ENCODE assay signal across 21 cellular contexts in the genomic region with DNA sequence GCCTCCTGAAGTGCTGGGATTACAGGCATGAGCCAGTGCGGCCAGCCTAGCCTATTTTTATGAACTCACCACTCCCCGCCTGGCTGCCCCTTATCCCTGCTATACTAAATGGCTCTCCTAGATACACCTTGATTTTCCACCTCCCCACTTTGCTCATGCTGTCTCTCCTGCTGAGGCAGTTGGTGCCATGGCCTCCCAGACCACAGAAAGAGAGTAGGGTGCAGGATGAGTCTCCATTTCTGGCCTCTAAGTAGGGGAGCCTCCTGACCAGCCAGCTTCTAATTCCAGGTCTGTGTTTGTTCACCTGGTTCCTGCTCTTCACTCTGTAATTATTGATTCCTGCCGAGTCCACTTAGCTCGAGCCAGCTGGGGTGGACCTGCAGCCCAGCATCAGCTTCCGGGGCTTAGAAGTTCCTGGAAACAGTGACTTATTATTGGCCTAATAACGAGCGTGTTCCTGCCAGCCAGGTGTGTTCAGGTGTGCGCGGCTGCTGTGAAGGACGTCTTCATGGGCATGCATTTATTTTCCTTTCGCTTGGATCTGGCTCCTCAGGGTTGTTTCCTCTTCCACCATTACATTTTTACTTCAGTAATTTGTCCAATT. TPM values are rescaled to one million over a fixed set of nuclear protein-coding genes. Genes with fewer than 3 reads are reported as not detected.
DNase-seq lines count a peak whose midpoint lies in the region; ATAC-seq lines count a peak whose summit lies in the region.
"Had no signal": no experiment of that assay in that cellular context is flagged by ENCODE, and none has a peak within 500 bp of the region (broad histone marks: within the 10 kb centered on the region; RNA-seq: fewer than 3 reads in every experiment).

No MANE protein-coding gene starts in this region.

- no peaks in the 10 kb centered on the region for H3K9me3 ChIP-seq in thymus (ENCODE audit: control insufficient read depth)
- H3K9me3 ChIP-seq: ascending aorta, Caco-2, heart right ventricle, vagina had no signal

- H3K27me3 ChIP-seq in thymus (ENCODE audit: control insufficient read depth, insufficient read depth) = no peaks in the 10 kb centered on the region
- H3K27me3 ChIP-seq: ascending aorta, heart right ventricle, vagina had no signal

- H3K27me3 Mint-ChIP-seq in immature natural killer cell (ENCODE audit: low read depth in 3 of 3) = peaks cover 0 to 2% (median 0%) of the 10 kb centered on the region in 3 donors
- H3K27me3 Mint-ChIP-seq: activated CD4-positive, alpha-beta memory T cell treated with anti-CD3 and anti-CD28 coated beads, Interleukin-2, amount 10 ng/mL, durations not matched to agents 7 days and 5 days had no signal

- H3K4me1 ChIP-seq in thymus (ENCODE audit: control insufficient read depth, insufficient read depth, low read length) = no peaks in the 10 kb centered on the region
- H3K4me1 ChIP-seq: Caco-2 had no signal

- WGBS in thymus = 90% methylated on average over 11 of the region's 11 CpGs

- peaks cover 0 to 2% (median 0%) of the 10 kb centered on the region in 6 donors for H3K9me3 Mint-ChIP-seq in immature natural killer cell
- H3K9me3 Mint-ChIP-seq: activated CD4-positive, alpha-beta memory T cell treated with anti-CD3 and anti-CD28 coated beads, Interleukin-2, amount 10 ng/mL, durations not matched to agents 7 days and 5 days; GM23338; natural killer cell; stimulated activated effector memory CD8-positive, alpha-beta T cell treated with anti-CD3 and anti-CD28 coated beads, Interleukin-12 subunit alpha, Interleukin-12 subunit beta, amount 100 ng/mL, for 72 hours had no signal

- peak; percentile 40 for DNase-seq in activated CD8-positive, alpha-beta memory T cell treated with anti-CD3 and anti-CD28 coated beads for 24 hours
- no peak for DNase-seq in activated CD8-positive, alpha-beta memory T cell treated with anti-CD3 and anti-CD28 coated beads, Interleukin-2, amount 50 U/mL, for 4 hours
- DNase-seq in NCI-H510A (lab: John Stamatoyannopoulos, UW) = peak; percentile 86
- peak; percentile 75 for DNase-seq in left kidney (ENCODE audit: low read depth, low spot score)
- no peak for DNase-seq in LoVo (ENCODE audit: low spot score)
- DNase-seq in immature natural killer cell = no peak
- DNase-seq: activated CD4-positive, alpha-beta memory T cell treated with anti-CD3 and anti-CD28 coated beads, Interleukin-2, amount 10 ng/mL, durations not matched to agents 7 days and 5 days; activated effector memory CD4-positive, alpha-beta T cell treated with anti-CD3 and anti-CD28 coated beads, Interleukin-2, amount 50 U/mL, for 16 hours; Caco-2; erythroblast; heart right ventricle; left colon; natural killer cell; NCI-H1694 treated with DMSO at 0.1 percent for 48 hours had no signal

- H3K27ac ChIP-seq in thymus (ENCODE audit: low read depth) = peak overlapping the region; percentile 47
- H3K27ac ChIP-seq: coronary artery, heart right ventricle, vagina had no signal

- no peaks in the 10 kb centered on the region for H3K36me3 ChIP-seq in thymus (ENCODE audit: control insufficient read depth, insufficient read depth)
- H3K36me3 ChIP-seq: ascending aorta, heart right ventricle, vagina had no signal

- no peaks in the 10 kb centered on the region for H3K4me1 Mint-ChIP-seq in immature natural killer cell
- H3K4me1 Mint-ChIP-seq: activated CD4-positive, alpha-beta memory T cell treated with anti-CD3 and anti-CD28 coated beads, Interleukin-2, amount 10 ng/mL, durations not matched to agents 7 days and 5 days; stimulated activated effector memory CD8-positive, alpha-beta T cell treated with anti-CD3 and anti-CD28 coated beads, Interleukin-12 subunit alpha, Interleukin-12 subunit beta, amount 100 ng/mL, for 72 hours had no signal

- H3K27ac Mint-ChIP-seq in immature natural killer cell = no peak overlapping the region
- H3K27ac Mint-ChIP-seq: activated CD4-positive, alpha-beta memory T cell treated with anti-CD3 and anti-CD28 coated beads, Interleukin-2, amount 10 ng/mL, durations not matched to agents 7 days and 5 days; GM23338; natural killer cell; stimulated activated effector memory CD8-positive, alpha-beta T cell treated with anti-CD3 and anti-CD28 coated beads, Interleukin-12 subunit alpha, Interleukin-12 subunit beta, amount 100 ng/mL, for 72 hours had no signal

- H3K4me3 Mint-ChIP-seq in immature natural killer cell = no peak overlapping the region
- H3K4me3 Mint-ChIP-seq: activated CD4-positive, alpha-beta memory T cell treated with anti-CD3 and anti-CD28 coated beads, Interleukin-2, amount 10 ng/mL, durations not matched to agents 7 days and 5 days; GM23338; natural killer cell; stimulated activated effector memory CD8-positive, alpha-beta T cell treated with anti-CD3 and anti-CD28 coated beads, Interleukin-12 subunit alpha, Interleukin-12 subunit beta, amount 100 ng/mL, for 72 hours had no signal

- no peak overlapping the region for H3K4me3 ChIP-seq in thymus (ENCODE audit: low read length)
- H3K4me3 ChIP-seq: ascending aorta, coronary artery, GM23338, heart right ventricle, vagina had no signal

- no peaks in the 10 kb centered on the region for H3K36me3 Mint-ChIP-seq in immature natural killer cell
- H3K36me3 Mint-ChIP-seq: natural killer cell; stimulated activated effector memory CD8-positive, alpha-beta T cell treated with anti-CD3 and anti-CD28 coated beads, Interleukin-12 subunit alpha, Interleukin-12 subunit beta, amount 100 ng/mL, for 72 hours had no signal

- ATAC-seq in GM18870 (IDR thresholded peaks at IDR 0.05; ENCODE audit: unreplicated experiment) = no peak
- ATAC-seq: GM23338; left colon; natural killer cell; stimulated activated effector memory CD8-positive, alpha-beta T cell treated with anti-CD3 and anti-CD28 coated beads, Interleukin-12 subunit alpha, Interleukin-12 subunit beta, amount 100 ng/mL, for 72 hours had no signal

RNA-seq across cellular contexts. Expression of gene ZNF618, which starts 34.0 kb away (rescaled TPM):
- polyA plus RNA-seq in thymus = 1.6 TPM
- 1 to 10 TPM; 1.4 to 4.1 (median 3.9) TPM for polyA plus RNA-seq in immature natural killer cell

Comparison
In these comparisons a context has a peak if more than half of its experiments do, and no peak if none do; other contexts are left out.
1. DNase-seq: peak in activated CD8-positive, alpha-beta memory T cell treated with anti-CD3 and anti-CD28 coated beads for 24 hours (single experiment), NCI-H510A (single experiment) and left kidney (single experiment); none in activated CD8-positive, alpha-beta memory T cell treated with anti-CD3 and anti-CD28 coated beads, Interleukin-2, amount 50 U/mL, for 4 hours (single experiment), LoVo (single experiment) and immature natural killer cell (0 of 3).